1 cellular context compared by ENCODE assay signal in the genomic region with DNA sequence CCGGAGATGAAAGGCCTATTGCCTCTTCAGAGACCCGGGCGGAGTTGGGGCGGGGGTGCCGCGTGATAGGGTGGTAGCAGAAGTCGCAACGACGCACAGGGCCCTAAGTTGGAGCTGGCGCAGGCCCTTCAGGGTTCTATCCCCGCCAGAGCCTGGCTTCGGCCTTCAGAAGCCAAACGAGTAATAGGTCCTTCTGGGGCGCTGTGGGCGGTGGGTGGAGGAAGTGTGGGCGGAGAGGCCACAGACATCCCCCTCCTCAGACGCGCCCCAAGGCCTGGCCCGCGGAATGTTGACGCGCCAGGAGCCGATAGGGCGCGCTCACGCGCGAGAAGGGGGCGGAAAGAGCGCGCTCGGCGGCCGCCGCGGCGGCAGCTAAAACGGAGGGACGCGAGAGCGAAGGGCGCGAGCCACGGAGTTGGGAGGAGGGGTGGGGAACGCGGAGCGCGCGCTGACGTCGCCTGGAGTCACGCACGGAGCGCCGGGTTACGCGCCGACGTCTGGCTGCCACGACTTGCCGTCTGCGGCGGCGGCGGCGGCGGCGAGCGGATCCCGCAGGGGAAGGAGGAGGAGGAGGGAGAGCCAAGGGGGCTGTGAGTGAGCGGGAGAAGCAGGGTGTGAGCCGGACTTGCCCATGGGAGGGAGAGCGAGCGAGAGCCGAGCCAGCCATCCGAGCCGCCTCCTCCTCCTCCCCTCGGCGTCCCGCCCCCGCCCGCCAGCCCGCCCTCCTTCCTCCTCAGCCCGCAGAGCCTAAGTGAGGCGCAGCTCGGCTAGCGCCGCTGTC.
TF ChIP-seq lines count a peak whose summit lies in the region.

No MANE protein-coding gene starts in this region.

TF ChIP-seq in K562, 482 proteins besides CTCF, POLR2A, EP300 and RAD21 (continued from another document and continues in another):
- peak; percentile 76; the same call in 1 of the 2 replicates for TF ChIP-seq LEF1 (IDR thresholded peaks at IDR 0.05)
- no peak for TF ChIP-seq NFIX (CRISPR knock-in tag; IDR thresholded peaks at IDR 0.05; ENCODE audit: low read depth)
- TF ChIP-seq, protein P1, sequence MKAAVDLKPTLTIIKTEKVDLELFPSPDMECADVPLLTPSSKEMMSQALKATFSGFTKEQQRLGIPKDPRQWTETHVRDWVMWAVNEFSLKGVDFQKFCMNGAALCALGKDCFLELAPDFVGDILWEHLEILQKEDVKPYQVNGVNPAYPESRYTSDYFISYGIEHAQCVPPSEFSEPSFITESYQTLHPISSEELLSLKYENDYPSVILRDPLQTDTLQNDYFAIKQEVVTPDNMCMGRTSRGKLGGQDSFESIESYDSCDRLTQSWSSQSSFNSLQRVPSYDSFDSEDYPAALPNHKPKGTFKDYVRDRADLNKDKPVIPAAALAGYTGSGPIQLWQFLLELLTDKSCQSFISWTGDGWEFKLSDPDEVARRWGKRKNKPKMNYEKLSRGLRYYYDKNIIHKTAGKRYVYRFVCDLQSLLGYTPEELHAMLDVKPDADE (conservative IDR thresholded peaks at IDR 0.05; ENCODE audit: control insufficient read depth, low read depth, low read length) = 0 out of 2 replicates have a peak, but pooled peaks have one; percentile 17
- peak; percentile 77 for TF ChIP-seq FIP1L1 (IDR thresholded peaks at IDR 0.05; ENCODE audit: low read depth, low read length, poor library complexity, severe bottlenecking)
- TF ChIP-seq ZBTB40 (IDR thresholded peaks at IDR 0.05) = peak; percentile 36; the same call in 1 of the 2 replicates
- no peak for TF ChIP-seq ZBTB40 (CRISPR knock-in tag; IDR thresholded peaks at IDR 0.05)
- TF ChIP-seq CHD7 (IDR thresholded peaks at IDR 0.05; ENCODE audit: low read depth, low read length) = no peak
- TF ChIP-seq ZFX (CRISPR knock-in tag; IDR thresholded peaks at IDR 0.05) = peak; percentile 99
- no peak; the same call in 1 of the 2 replicates for TF ChIP-seq PML (IDR thresholded peaks at IDR 0.05; ENCODE audit: low read length)
- peak; percentile 29; the same call in 1 of the 2 replicates for TF ChIP-seq ELF4 (CRISPR knock-in tag; IDR thresholded peaks at IDR 0.05)
